In genomic region chr4:147734496-147734895, GRCh38 we compare ENCODE assay signal across 12 cellular contexts. TPM values are rescaled to one million over a fixed set of nuclear protein-coding genes. Genes with fewer than 3 reads are reported as not detected.
A peak's percentile ranks its signal among the peaks of the same experiment; 100 is the strongest.
DNase-seq lines count a peak whose midpoint lies in the region; ATAC-seq, FAIRE-seq and TF ChIP-seq lines count a peak whose summit lies in the region.
"Had no signal": no experiment of that assay in that cellular context is flagged by ENCODE, and none has a peak within 500 bp of the region (broad histone marks: within the 10 kb centered on the region; RNA-seq: fewer than 3 reads in every experiment).

No MANE protein-coding gene starts in this region.

- H3K9me3 Mint-ChIP-seq in activated CD4-positive, alpha-beta memory T cell treated with anti-CD3 and anti-CD28 coated beads, Interleukin-2, amount 10 ng/mL, durations not matched to agents 7 days and 5 days, result no peaks in the 10 kb centered on the region
- no peaks in the 10 kb centered on the region for H3K9me3 Mint-ChIP-seq in activated CD4-positive, alpha-beta memory T cell treated with anti-CD3 and anti-CD28 coated beads for 36 hours
- no peaks in the 10 kb centered on the region for H3K9me3 Mint-ChIP-seq in astrocyte (ENCODE audit: unreplicated experiment)
- H3K9me3 Mint-ChIP-seq: IgD-negative memory B cell had no signal

- H3K4me2 ChIP-seq in astrocyte (ENCODE audit: low read length), result peak overlapping the region; percentile 100

- no peak overlapping the region for H3K4me3 ChIP-seq in astrocyte (ENCODE audit: insufficient read depth, low read depth, low read length)
- peak overlapping the region; percentile 89 to 95 for H3K4me3 ChIP-seq in muscle layer of colon (ENCODE audit: low read depth in 1 of 2, low read length in 2 of 2)
- peak overlapping the region; percentile 84 for H3K4me3 ChIP-seq in upper lobe of right lung

- no peak for DNase-seq in activated CD4-positive, alpha-beta memory T cell treated with anti-CD3 and anti-CD28 coated beads, Interleukin-2, amount 10 ng/mL, durations not matched to agents 7 days and 5 days
- DNase-seq in activated CD4-positive, alpha-beta memory T cell treated with anti-CD3 and anti-CD28 coated beads for 36 hours, result no peak
- DNase-seq in astrocyte (ENCODE audit: low read depth) (no peak), upper lobe of right lung (no peak), LoVo (ENCODE audit: low spot score) (no peak), NCI-H1930 (lab: John Stamatoyannopoulos, UW) (no peak), NCI-H1092 (lab: John Stamatoyannopoulos, UW) (no peak)
- DNase-seq: activated CD8-positive, alpha-beta memory T cell treated with anti-CD3 and anti-CD28 coated beads, Interleukin-2, amount 10 ng/mL, durations not matched to agents 7 days and 5 days; brain microvascular endothelial cell; NCI-H2227 treated with DMSO at 0.1 percent for 48 hours had no signal

- H3K27ac Mint-ChIP-seq in activated CD4-positive, alpha-beta memory T cell treated with anti-CD3 and anti-CD28 coated beads, Interleukin-2, amount 10 ng/mL, durations not matched to agents 7 days and 5 days, result no peak overlapping the region
- no peak overlapping the region for H3K27ac Mint-ChIP-seq in activated CD4-positive, alpha-beta memory T cell treated with anti-CD3 and anti-CD28 coated beads for 36 hours
- no peak overlapping the region for H3K27ac Mint-ChIP-seq in astrocyte (ENCODE audit: unreplicated experiment)
- H3K27ac Mint-ChIP-seq: activated CD8-positive, alpha-beta memory T cell treated with anti-CD3 and anti-CD28 coated beads, Interleukin-2, amount 10 ng/mL, durations not matched to agents 7 days and 5 days; IgD-negative memory B cell had no signal

- no peak for ATAC-seq in upper lobe of right lung
- ATAC-seq: activated CD8-positive, alpha-beta memory T cell treated with anti-CD3 and anti-CD28 coated beads, Interleukin-2, amount 10 ng/mL, durations not matched to agents 7 days and 5 days had no signal

- peaks cover 69% of the 10 kb centered on the region for H3K79me2 ChIP-seq in astrocyte (ENCODE audit: insufficient read depth, low read length)

- no peak overlapping the region for H2AFZ ChIP-seq in astrocyte (ENCODE audit: low read depth, low read length)

- POLR2A ChIA-PET in activated CD4-positive, alpha-beta memory T cell treated with anti-CD3 and anti-CD28 coated beads, Interleukin-2, amount 10 ng/mL, durations not matched to agents 7 days and 5 days (lab: Charles Lee), result interaction anchor here (4.0 to 4.7 kb wide), 2 partner anchors 50 to 60 kb away, joined by 27 to 56 read pairs; partner anchors contain the start of gene PRMT9
- POLR2A ChIA-PET in activated CD4-positive, alpha-beta memory T cell treated with anti-CD3 and anti-CD28 coated beads for 36 hours (lab: Charles Lee), result no interaction called here

- no peaks in the 10 kb centered on the region for H3K9me3 ChIP-seq in astrocyte (ENCODE audit: insufficient read depth, low read depth, low read length)
- no peaks in the 10 kb centered on the region for H3K9me3 ChIP-seq in muscle layer of colon (ENCODE audit: low read length)
- H3K9me3 ChIP-seq in upper lobe of right lung, result no peaks in the 10 kb centered on the region

- no peaks in the 10 kb centered on the region for H3K27me3 Mint-ChIP-seq in activated CD4-positive, alpha-beta memory T cell treated with anti-CD3 and anti-CD28 coated beads, Interleukin-2, amount 10 ng/mL, durations not matched to agents 7 days and 5 days
- no peaks in the 10 kb centered on the region for H3K27me3 Mint-ChIP-seq in activated CD4-positive, alpha-beta memory T cell treated with anti-CD3 and anti-CD28 coated beads for 36 hours
- no peaks in the 10 kb centered on the region for H3K27me3 Mint-ChIP-seq in astrocyte (ENCODE audit: low read depth, unreplicated experiment)

- peak overlapping the region; percentile 95 for H3K9ac ChIP-seq in astrocyte (ENCODE audit: low read length)
- peak overlapping the region; percentile 92 for H3K9ac ChIP-seq in muscle layer of colon (ENCODE audit: low read length)

- no peak for FAIRE-seq in astrocyte (lab: Jason Lieb, UNC)

- TF ChIP-seq CTCF in astrocyte (IDR thresholded peaks at IDR 0.05; ENCODE audit: insufficient read depth, low read depth, low read length) (no peak), upper lobe of right lung (IDR thresholded peaks at IDR 0.05) (no peak)

- H3K4me1 ChIP-seq in astrocyte (ENCODE audit: insufficient read depth, low read length), result peaks cover 44% of the 10 kb centered on the region
- peaks cover 39% of the 10 kb centered on the region for H3K4me1 ChIP-seq in muscle layer of colon (ENCODE audit: insufficient read depth, low read length)
- H3K4me1 ChIP-seq in upper lobe of right lung, result peaks cover 11% of the 10 kb centered on the region

- intact Hi-C loops in activated CD4-positive, alpha-beta memory T cell treated with anti-CD3 and anti-CD28 coated beads for 36 hours (cut with micrococcal nuclease), result loop anchor here (2.0 to 5.0 kb wide), 2 partner anchors 102 to 708 kb away; partner anchors contain the start of gene NR3C2
- intact Hi-C loops in upper lobe of right lung (cut with DNase I), result no loop called here

- CTCF ChIA-PET in activated CD4-positive, alpha-beta memory T cell treated with anti-CD3 and anti-CD28 coated beads, Interleukin-2, amount 10 ng/mL, durations not matched to agents 7 days and 5 days (lab: Charles Lee), result interaction anchor here (0.7 to 9.5 kb wide), 3 partner anchors 51 to 132 kb away, joined by 3 to 74 read pairs (median 5); partner anchors contain the start of gene PRMT9
- CTCF ChIA-PET in activated CD4-positive, alpha-beta memory T cell treated with anti-CD3 and anti-CD28 coated beads for 36 hours (lab: Charles Lee), result interaction anchor here (3.9 kb wide), 1 partner anchor 131 kb away, joined by 70 read pairs; no protein-coding TSS in a partner anchor

- H3K36me3 ChIP-seq in astrocyte (ENCODE audit: insufficient read depth, low read length) (no peaks in the 10 kb centered on the region), muscle layer of colon (ENCODE audit: insufficient read depth, low read length) (no peaks in the 10 kb centered on the region), upper lobe of right lung (no peaks in the 10 kb centered on the region)
- H3K36me3 ChIP-seq: brain microvascular endothelial cell had no signal

- H3K27ac ChIP-seq in astrocyte (ENCODE audit: low read depth, low read length) (no peak overlapping the region), muscle layer of colon (ENCODE audit: low read depth, low read length) (peak overlapping the region; percentile 98), upper lobe of right lung (no peak overlapping the region)

- H4K20me1 ChIP-seq in astrocyte (ENCODE audit: insufficient read depth, low read length), result peaks cover 14% of the 10 kb centered on the region

- H3K4me3 Mint-ChIP-seq in activated CD4-positive, alpha-beta memory T cell treated with anti-CD3 and anti-CD28 coated beads, Interleukin-2, amount 10 ng/mL, durations not matched to agents 7 days and 5 days, result peak overlapping the region; percentile 95
- no peak overlapping the region for H3K4me3 Mint-ChIP-seq in activated CD4-positive, alpha-beta memory T cell treated with anti-CD3 and anti-CD28 coated beads for 36 hours
- H3K4me3 Mint-ChIP-seq in astrocyte (ENCODE audit: unreplicated experiment), result peak overlapping the region; percentile 98

- H3K27me3 ChIP-seq in astrocyte (ENCODE audit: insufficient read depth, low read length), result no peaks in the 10 kb centered on the region
- no peaks in the 10 kb centered on the region for H3K27me3 ChIP-seq in muscle layer of colon (ENCODE audit: control insufficient read depth in 1 of 2, insufficient read depth in 2 of 2, low read length in 2 of 2)
- no peaks in the 10 kb centered on the region for H3K27me3 ChIP-seq in upper lobe of right lung
- H3K27me3 ChIP-seq: brain microvascular endothelial cell had no signal

- H3K4me1 Mint-ChIP-seq in activated CD4-positive, alpha-beta memory T cell treated with anti-CD3 and anti-CD28 coated beads, Interleukin-2, amount 10 ng/mL, durations not matched to agents 7 days and 5 days, result peaks cover 63% of the 10 kb centered on the region
- H3K4me1 Mint-ChIP-seq in activated CD4-positive, alpha-beta memory T cell treated with anti-CD3 and anti-CD28 coated beads for 36 hours (ENCODE audit: low read depth), result peaks cover 42% of the 10 kb centered on the region
- H3K4me1 Mint-ChIP-seq in astrocyte (ENCODE audit: low read depth, unreplicated experiment), result peaks cover 43% of the 10 kb centered on the region

- H3K36me3 Mint-ChIP-seq in activated CD4-positive, alpha-beta memory T cell treated with anti-CD3 and anti-CD28 coated beads, Interleukin-2, amount 10 ng/mL, durations not matched to agents 7 days and 5 days (ENCODE audit: low read depth), result peaks cover 10% of the 10 kb centered on the region
- no peaks in the 10 kb centered on the region for H3K36me3 Mint-ChIP-seq in activated CD4-positive, alpha-beta memory T cell treated with anti-CD3 and anti-CD28 coated beads for 36 hours
- H3K36me3 Mint-ChIP-seq in astrocyte (ENCODE audit: low read depth, unreplicated experiment), result peaks cover 2% of the 10 kb centered on the region

RNA-seq across cellular contexts. Expression of gene ARHGAP10, which starts 2.6 kb away (rescaled TPM):
- 10 to 100 TPM; 19.7 to 22.2 TPM for total RNA-seq in activated CD4-positive, alpha-beta memory T cell treated with anti-CD3 and anti-CD28 coated beads, Interleukin-2, amount 10 ng/mL, durations not matched to agents 7 days and 5 days
- 1 to 10 TPM; 7.1 to 8.0 TPM for total RNA-seq in activated CD4-positive, alpha-beta memory T cell treated with anti-CD3 and anti-CD28 coated beads for 36 hours
- 23.4 and 28.0 TPM in 2 replicates for total RNA-seq in astrocyte
- total RNA-seq in upper lobe of right lung, result 26.9 TPM

RNA-seq across cellular contexts. Expression of gene PRMT9, which starts 50.5 kb away (rescaled TPM):
- 10 to 100 TPM; 11.0 to 12.0 TPM for total RNA-seq in activated CD4-positive, alpha-beta memory T cell treated with anti-CD3 and anti-CD28 coated beads, Interleukin-2, amount 10 ng/mL, durations not matched to agents 7 days and 5 days
- total RNA-seq in activated CD4-positive, alpha-beta memory T cell treated with anti-CD3 and anti-CD28 coated beads for 36 hours, result 1 to 10 TPM; 7.9 to 8.3 TPM
- total RNA-seq in astrocyte, result 8.4 and 9.0 TPM in 2 replicates
- 11.5 TPM for total RNA-seq in upper lobe of right lung
